ENCODE assay signal across 10 cellular contexts in genomic region chr4:37667197-37668100, GRCh38. TPM values are rescaled to one million over a fixed set of nuclear protein-coding genes. Genes with fewer than 3 reads are reported as not detected.
DNase-seq lines count a peak whose midpoint lies in the region; ATAC-seq, FAIRE-seq and TF ChIP-seq lines count a peak whose summit lies in the region.
"Had no signal": no experiment of that assay in that cellular context is flagged by ENCODE, and none has a peak within 500 bp of the region (broad histone marks: within the 10 kb centered on the region; RNA-seq: fewer than 3 reads in every experiment).

No MANE protein-coding gene starts in this region.

- H3K36me3 ChIP-seq in Peyer's patch (no peaks in the 10 kb centered on the region), endothelial cell of umbilical vein (ENCODE audit: control insufficient read depth in 2 of 2, extremely low read depth in 1 of 2, insufficient read depth in 2 of 2, low read length in 2 of 2) (no peaks in the 10 kb centered on the region)

- POLR2A ChIA-PET in endothelial cell of umbilical vein (lab: Charles Lee), result interaction anchor here (0.6 to 3.0 kb wide), 5 partner anchors 17 to 998 kb away, joined by 3 to 19 read pairs (median 6); partner anchors contain the start of genes PGM2 and RELL1

- H3K27ac ChIP-seq in Peyer's patch, result peak overlapping the region in 3 of 4 donors; percentile 38 to 83 (median 82)
- peak overlapping the region; percentile 99 for H3K27ac ChIP-seq in endothelial cell of umbilical vein (ENCODE audit: insufficient read depth, low read depth, low read length)

- H3K9me1 ChIP-seq in endothelial cell of umbilical vein (replicated peaks; ENCODE audit: control insufficient read depth, extremely low read depth, insufficient read depth, low read length), result no peaks in the 10 kb centered on the region

- H3K27me3 Mint-ChIP-seq in activated T-helper 2 cell treated with anti-CD3 and anti-CD28 coated beads, Interferon-gamma antibody, Interleukin-2, Interleukin-4, amounts not matched to agents 10 μg/mL and 5 μg/mL and 100 μg/mL, durations not matched to agents 14 hours and 24 hours and 36 hours (ENCODE audit: low read depth), result no peaks in the 10 kb centered on the region

- H3K27ac Mint-ChIP-seq in activated T-helper 2 cell treated with anti-CD3 and anti-CD28 coated beads, Interferon-gamma antibody, Interleukin-2, Interleukin-4, amounts not matched to agents 10 μg/mL and 5 μg/mL and 100 μg/mL, durations not matched to agents 14 hours and 24 hours and 36 hours, result no peak overlapping the region

- H3K9me3 ChIP-seq in Peyer's patch, result no peaks in the 10 kb centered on the region
- H3K9me3 ChIP-seq in endothelial cell of umbilical vein (replicated peaks; ENCODE audit: control insufficient read depth, insufficient read depth, low read length), result no peaks in the 10 kb centered on the region

- H2AFZ ChIP-seq in endothelial cell of umbilical vein (ENCODE audit: low read depth, low read length), result no peak overlapping the region

- TSS peak; percentile 80 for BruUV-seq in endothelial cell of umbilical vein (replicated peaks; lab: Mats Ljungman, UMichigan)

- peaks cover 8% of the 10 kb centered on the region for H3K36me3 Mint-ChIP-seq in activated T-helper 2 cell treated with anti-CD3 and anti-CD28 coated beads, Interferon-gamma antibody, Interleukin-2, Interleukin-4, amounts not matched to agents 10 μg/mL and 5 μg/mL and 100 μg/mL, durations not matched to agents 14 hours and 24 hours and 36 hours (ENCODE audit: low read depth)

- dilution Hi-C loops in endothelial cell of umbilical vein (cut with MboI; ENCODE audit: extremely low pct_ligation_motif_present, low sequenced_read_pairs), result no loop called here

- H3K79me2 ChIP-seq in endothelial cell of umbilical vein (ENCODE audit: control insufficient read depth, insufficient read depth, low read length), result peaks cover 47% of the 10 kb centered on the region

- peak; percentile 19 for ATAC-seq in GM18870 (IDR thresholded peaks at IDR 0.05; ENCODE audit: unreplicated experiment)

- CTCF ChIA-PET in endothelial cell of umbilical vein (lab: Charles Lee), result interaction anchor here (1.0 to 3.9 kb wide), 9 partner anchors 8 to 66 kb away, joined by 3 to 34 read pairs (median 5); partner anchors contain the start of gene RELL1

- peak overlapping the region; percentile 87 for H3K9ac ChIP-seq in endothelial cell of umbilical vein (replicated peaks; ENCODE audit: extremely low read depth, insufficient read depth, low read length)

- no peak overlapping the region for H3K4me3 ChIP-seq in Peyer's patch
- H3K4me3 ChIP-seq in endothelial cell of umbilical vein (replicated peaks in 1 of 3; ENCODE audit: insufficient read depth in 1 of 3, low read depth in 1 of 3, low read length in 3 of 3), result peak overlapping the region in 1 of 3 experiments; percentile 42

- TF ChIP-seq POLR2A in Peyer's patch (IDR thresholded peaks at IDR 0.05), result no peak
- no peak for TF ChIP-seq POLR2A in endothelial cell of umbilical vein (IDR thresholded peaks at IDR 0.05; ENCODE audit: low read depth, low read length)

- TF ChIP-seq CTCF in Peyer's patch (IDR thresholded peaks at IDR 0.05) (no peak), endothelial cell of umbilical vein (IDR thresholded peaks at IDR 0.05; ENCODE audit: extremely low read depth in 1 of 2, insufficient read depth in 1 of 2, low read depth in 1 of 2, low read length in 2 of 2) (no peak)

- intact Hi-C loops in endothelial cell of umbilical vein (cut with micrococcal nuclease), result loop anchor here (2.0 to 5.0 kb wide), 2 partner anchors 310 to 1001 kb away; no protein-coding TSS in a partner anchor
- intact Hi-C loops in activated T-helper 2 cell treated with anti-CD3 and anti-CD28 coated beads, Interferon-gamma antibody, Interleukin-2, Interleukin-4, amounts not matched to agents 10 μg/mL and 5 μg/mL and 100 μg/mL, durations not matched to agents 14 hours and 24 hours and 36 hours (cut with micrococcal nuclease), result loop anchor here (2.0 to 5.0 kb wide), 2 partner anchors 15 to 50 kb away; no protein-coding TSS in a partner anchor

- no peaks in the 10 kb centered on the region for H4K20me1 ChIP-seq in endothelial cell of umbilical vein (replicated peaks; ENCODE audit: control insufficient read depth, extremely low read depth, insufficient read depth, low read length)

- H3K4me3 Mint-ChIP-seq in activated T-helper 2 cell treated with anti-CD3 and anti-CD28 coated beads, Interferon-gamma antibody, Interleukin-2, Interleukin-4, amounts not matched to agents 10 μg/mL and 5 μg/mL and 100 μg/mL, durations not matched to agents 14 hours and 24 hours and 36 hours (ENCODE audit: low read depth), result no peak overlapping the region

- no peak for DNase-seq in Peyer's patch
- peak; percentile 70 for DNase-seq in endothelial cell of umbilical vein (ENCODE audit: low read depth, low spot score)
- DNase-seq in renal cortical epithelial cell (ENCODE audit: low read depth), result peak; percentile 41
- no peak for DNase-seq in NCI-H2029 treated with DMSO at 0.1 percent for 48 hours (lab: John Stamatoyannopoulos, UW)
- no peak for DNase-seq in COR-L47 (lab: John Stamatoyannopoulos, UW)
- no peak for DNase-seq in activated T-helper 2 cell treated with anti-CD3 and anti-CD28 coated beads, Interferon-gamma antibody, Interleukin-2, Interleukin-4, amounts not matched to agents 10 μg/mL and 5 μg/mL and 100 μg/mL, durations not matched to agents 14 hours and 24 hours and 36 hours (ENCODE audit: low spot score)
- DNase-seq in NCI-H187 (lab: John Stamatoyannopoulos, UW), result no peak
- DNase-seq: activated T-cell treated with anti-CD3 and anti-CD28 coated beads, Interleukin-2, amount 50 U/mL, for 1 hour; NCI-H748 treated with DMSO at 0.1 percent for 48 hours had no signal

- H3K4me2 ChIP-seq in endothelial cell of umbilical vein (ENCODE audit: insufficient read depth, low read length), result peak overlapping the region; percentile 98

- no peaks in the 10 kb centered on the region for H3K9me3 Mint-ChIP-seq in activated T-helper 2 cell treated with anti-CD3 and anti-CD28 coated beads, Interferon-gamma antibody, Interleukin-2, Interleukin-4, amounts not matched to agents 10 μg/mL and 5 μg/mL and 100 μg/mL, durations not matched to agents 14 hours and 24 hours and 36 hours

- peak; percentile 91 for FAIRE-seq in endothelial cell of umbilical vein (lab: Jason Lieb, UNC)

- H3K4me1 ChIP-seq in Peyer's patch (peaks cover 0 to 61% (median 5%) of the 10 kb centered on the region in 4 donors), endothelial cell of umbilical vein (ENCODE audit: control insufficient read depth, extremely low read depth, insufficient read depth, low read length) (peaks cover 59% of the 10 kb centered on the region)

- H3K27me3 ChIP-seq in Peyer's patch (no peaks in the 10 kb centered on the region), endothelial cell of umbilical vein (ENCODE audit: control insufficient read depth in 2 of 2, insufficient read depth in 2 of 2, low read length in 2 of 2) (no peaks in the 10 kb centered on the region)

- peaks cover 48% of the 10 kb centered on the region for H3K4me1 Mint-ChIP-seq in activated T-helper 2 cell treated with anti-CD3 and anti-CD28 coated beads, Interferon-gamma antibody, Interleukin-2, Interleukin-4, amounts not matched to agents 10 μg/mL and 5 μg/mL and 100 μg/mL, durations not matched to agents 14 hours and 24 hours and 36 hours (ENCODE audit: low read depth)

TF ChIP-seq in endothelial cell of umbilical vein, 7 proteins besides CTCF, POLR2A, EP300 and RAD21:
- TF ChIP-seq MYC (IDR thresholded peaks at IDR 0.05; ENCODE audit: low read depth, low read length), result no peak
- TF ChIP-seq JUN (IDR thresholded peaks at IDR 0.05; ENCODE audit: borderline replicate concordance, insufficient read depth, insufficient read length, low read depth), result peak; percentile 35
- TF ChIP-seq FOS (IDR thresholded peaks at IDR 0.05; ENCODE audit: borderline replicate concordance, insufficient read depth, low read length), result peak; percentile 42
TF ChIP-seq in endothelial cell of umbilical vein: peak in this region for 2.

RNA-seq across cellular contexts. Expression of gene RELL1, which starts 18.7 kb away (rescaled TPM):
- total RNA-seq in Peyer's patch, result 10 to 100 TPM; 43.2 to 76.2 (median 55.8) TPM
- total RNA-seq in endothelial cell of umbilical vein, result 87.1 and 91.7 TPM in 2 replicates
- 17.0 and 20.8 TPM in 2 replicates for polyA plus RNA-seq in endothelial cell of umbilical vein
- polyA plus RNA-seq in endothelial cell of umbilical vein (2011; cell fraction: cytosol; rRNA removed), result 24.3 and 27.8 TPM in 2 replicates
- polyA plus RNA-seq in endothelial cell of umbilical vein (2011; cell fraction: nucleus; rRNA removed), result 22.5 and 24.3 TPM in 2 replicates
- polyA plus RNA-seq in endothelial cell of umbilical vein (2012), result 15.7 and 19.4 TPM in 2 replicates
- polyA minus RNA-seq in endothelial cell of umbilical vein, result 99.1 and 110 TPM in 2 replicates
- 4.8 TPM for polyA minus RNA-seq in endothelial cell of umbilical vein (2011; cell fraction: cytosol; rRNA and poly(A)+ RNA removed)
- polyA minus RNA-seq in endothelial cell of umbilical vein (2011; cell fraction: nucleus; rRNA and poly(A)+ RNA removed), result 30.8 and 45.3 TPM in 2 replicates
- 71.7 and 171 TPM in 2 replicates for total RNA-seq in renal cortical epithelial cell
- 19.3 and 22.2 TPM in 2 replicates for total RNA-seq in activated T-helper 2 cell treated with anti-CD3 and anti-CD28 coated beads, Interferon-gamma antibody, Interleukin-2, Interleukin-4, amounts not matched to agents 10 μg/mL and 5 μg/mL and 100 μg/mL, durations not matched to agents 14 hours and 24 hours and 36 hours

Comparison
In these comparisons a context has a peak if more than half of its experiments do, and no peak if none do; other contexts are left out.
1. DNase-seq: peak in endothelial cell of umbilical vein (single experiment) and renal cortical epithelial cell (single experiment); none in Peyer's patch (0 of 3), NCI-H2029 treated with DMSO at 0.1 percent for 48 hours (single experiment), COR-L47 (single experiment), activated T-helper 2 cell treated with anti-CD3 and anti-CD28 coated beads, Interferon-gamma antibody, Interleukin-2, Interleukin-4, amounts not matched to agents 10 μg/mL and 5 μg/mL and 100 μg/mL, durations not matched to agents 14 hours and 24 hours and 36 hours (single experiment) and NCI-H187 (0 of 2).